ENCODE assay signal across 8 cellular contexts in genomic region chr12:12813120-12814101, GRCh38. TPM values are rescaled to one million over a fixed set of nuclear protein-coding genes. Genes with fewer than 3 reads are reported as not detected.
DNase-seq lines count a peak whose midpoint lies in the region; ATAC-seq, FAIRE-seq and TF ChIP-seq lines count a peak whose summit lies in the region.

TSS of gene DDX47 (plus strand) at chr12:12813346. CDS start at chr12:12813368, 22 bp downstream.

- H3K36me3 ChIP-seq in right atrium auricular region (no peaks in the 10 kb centered on the region), uterus (no peaks in the 10 kb centered on the region)

- DNase-seq in GM12891 (ENCODE audit: insufficient read length, low spot score) = peak; percentile 65
- DNase-seq in NCI-H1694 (lab: John Stamatoyannopoulos, UW) = peak; percentile 96
- DNase-seq in T-helper 17 cell = peak; percentile 91 to 99 (median 97)
- peak; percentile 37 to 97 (median 85) for DNase-seq in amygdala (lab: John Stamatoyannopoulos, UW)
- DNase-seq in right atrium auricular region (ENCODE audit: low spot score) = peak; percentile 96
- peak; percentile 73 for DNase-seq in pulmonary artery endothelial cell (ENCODE audit: low read depth, low spot score)
- peak; percentile 96 for DNase-seq in uterus

- peak within 1 kb of the TSS; percentile 97 for H3K4me3 Mint-ChIP-seq in T-helper 17 cell

- H3K27me3 ChIP-seq in right atrium auricular region (no peaks in the 10 kb centered on the region), uterus (no peaks in the 10 kb centered on the region)

- TF ChIP-seq CTCF in right atrium auricular region (IDR thresholded peaks at IDR 0.05) (peak; percentile 88 to 99), uterus (IDR thresholded peaks at IDR 0.05) (peak; percentile 97 to 99 (median 98))

- intact Hi-C loops in uterus (cut with DNase I; ENCODE audit: low total_unique reads) = no loop called here

- H3K27me3 Mint-ChIP-seq in T-helper 17 cell = no peaks in the 10 kb centered on the region

- H3K9me3 ChIP-seq in T-helper 17 cell (ENCODE audit: control insufficient read depth, low read length, poor library complexity, severe bottlenecking) (no peaks in the 10 kb centered on the region), right atrium auricular region (no peaks in the 10 kb centered on the region), uterus (no peaks in the 10 kb centered on the region)

- FAIRE-seq in GM12891 (lab: Jason Lieb, UNC) = peak; percentile 94

- peak within 1 kb of the TSS; percentile 97 for H3K27ac Mint-ChIP-seq in T-helper 17 cell

- H3K4me1 ChIP-seq in right atrium auricular region (peaks cover 0 to 33% of the 10 kb centered on the region in 2 donors), uterus (peaks cover 0 to 19% of the 10 kb centered on the region in 2 donors)

- H3K4me3 ChIP-seq in right atrium auricular region (peak within 1 kb of the TSS; percentile 85 to 90), uterus (peak within 1 kb of the TSS; percentile 70 to 76)

- peaks cover 14% of the 10 kb centered on the region for H3K36me3 Mint-ChIP-seq in T-helper 17 cell (ENCODE audit: low read depth)

- ATAC-seq in HG02798 (IDR thresholded peaks at IDR 0.05; ENCODE audit: poor library complexity, unreplicated experiment) = peak; percentile 89
- ATAC-seq in T-helper 17 cell = peak; percentile 94

- peaks cover 43% of the 10 kb centered on the region for H3K4me1 Mint-ChIP-seq in T-helper 17 cell

- TF ChIP-seq POLR2A in GM12891 (IDR thresholded peaks at IDR 0.05; ENCODE audit: low read depth, low read length) (peak; percentile 73; the same call in 1 of the 2 replicates), uterus (IDR thresholded peaks at IDR 0.05) (peak; percentile 52 to 59)

- H3K27ac ChIP-seq in right atrium auricular region = peak within 1 kb of the TSS; percentile 65 to 80
- H3K27ac ChIP-seq in uterus = peak within 1 kb of the TSS; percentile 74 to 83

TF ChIP-seq in GM12891, 5 proteins besides CTCF, POLR2A, EP300 and RAD21:
- TF ChIP-seq POLR2AphosphoS5 (IDR thresholded peaks at IDR 0.05; ENCODE audit: low read depth, low read length) (peak; percentile 55; the same call in 1 of the 2 replicates), SPI1 (IDR thresholded peaks at IDR 0.05; ENCODE audit: low read depth, low read length) (0 out of 2 replicates have a peak, but pooled peaks have one; percentile 13), TAF1 (IDR thresholded peaks at IDR 0.05; ENCODE audit: low read depth, low read length) (peak; percentile 97), PAX5 (IDR thresholded peaks at IDR 0.05; ENCODE audit: insufficient read depth, low read length, severe bottlenecking) (no peak), POU2F2 (IDR thresholded peaks at IDR 0.05; ENCODE audit: low read depth, low read length) (0 out of 2 replicates have a peak, but pooled peaks have one; percentile 21)

RNA-seq across cellular contexts. Expression of gene DDX47, which starts in this region (rescaled TPM):
- 50.6 TPM for polyA plus RNA-seq in GM12891 (2012; ENCODE audit: low read depth, missing spikeins)
- 100 to 1,000 TPM; 135 to 141 TPM for total RNA-seq in T-helper 17 cell
- 10 to 100 TPM; 24.1 to 35.6 TPM for total RNA-seq in right atrium auricular region
- total RNA-seq in pulmonary artery endothelial cell = 66.1 and 90.0 TPM in 2 replicates
- 100 to 1,000 TPM in 1 of 4 donors, 10 to 100 TPM in 3; 42.1 to 105 (median 57.2) TPM for total RNA-seq in uterus

Comparison
In these comparisons a context has a peak if more than half of its experiments do, and no peak if none do; other contexts are left out.
1. Peak in every context shown above with its lines: DNase-seq, ATAC-seq, H3K4me3 ChIP-seq and H3K27ac ChIP-seq.